20 cellular contexts compared by ENCODE assay signal in genomic region chr6:7684076-7684475, GRCh38. TPM values are rescaled to one million over a fixed set of nuclear protein-coding genes. Genes with fewer than 3 reads are reported as not detected.
DNase-seq lines count a peak whose midpoint lies in the region; ATAC-seq, FAIRE-seq and TF ChIP-seq lines count a peak whose summit lies in the region.
"Had no signal": no experiment of that assay in that cellular context is flagged by ENCODE, and none has a peak within 500 bp of the region (broad histone marks: within the 10 kb centered on the region; RNA-seq: fewer than 3 reads in every experiment).

No MANE protein-coding gene starts in this region.

- H2AFZ ChIP-seq in mammary epithelial cell (ENCODE audit: low read depth, low read length) (peak overlapping the region; percentile 57), osteoblast (ENCODE audit: low read length) (peak overlapping the region; percentile 82)
- H2AFZ ChIP-seq: GM23338 had no signal

- CTCF ChIA-PET in mammary epithelial cell (lab: Charles Lee; ENCODE audit: low non-redundant PET) (no interaction called here), MCF 10A (lab: Yijun Ruan, JAX) (interaction anchor here (0.8 kb wide), 1 partner anchor 16 kb away, joined by 3 read pairs; no protein-coding TSS in a partner anchor)

- intact Hi-C loops in mammary epithelial cell (cut with micrococcal nuclease): no loop called here
- intact Hi-C loops in MCF 10A (cut with micrococcal nuclease): no loop called here

- H3K27ac ChIP-seq in mammary epithelial cell (ENCODE audit: insufficient read depth, low read depth, low read length): no peak overlapping the region
- H3K27ac ChIP-seq in coronary artery: no peak overlapping the region
- H3K27ac ChIP-seq in osteoblast (ENCODE audit: low read depth, low read length): no peak overlapping the region
- H3K27ac ChIP-seq in upper lobe of left lung: no peak overlapping the region
- H3K27ac ChIP-seq: HL-60 had no signal

- no peaks in the 10 kb centered on the region for H3K4me1 ChIP-seq in mammary epithelial cell (ENCODE audit: insufficient read depth, low read length)
- peaks cover 5% of the 10 kb centered on the region for H3K4me1 ChIP-seq in osteoblast (ENCODE audit: insufficient read depth, low read length)
- no peaks in the 10 kb centered on the region for H3K4me1 ChIP-seq in upper lobe of left lung

- no peaks in the 10 kb centered on the region for H3K27me3 Mint-ChIP-seq in MCF 10A (ENCODE audit: insufficient read depth, unreplicated experiment)

- BruUV-seq in mammary epithelial cell (replicated peaks; lab: Mats Ljungman, UMichigan) (no TSS peak), MCF 10A (replicated peaks; lab: Mats Ljungman, UMichigan) (no TSS peak)

- no peak overlapping the region for H3K9ac ChIP-seq in mammary epithelial cell (ENCODE audit: insufficient read depth, low read length)
- H3K9ac ChIP-seq: SK-N-SH had no signal

- H3K79me2 ChIP-seq in mammary epithelial cell (ENCODE audit: insufficient read depth, low read length) (no peaks in the 10 kb centered on the region), osteoblast (ENCODE audit: insufficient read depth, low read length) (no peaks in the 10 kb centered on the region)

- TF ChIP-seq CTCF in mammary epithelial cell (conservative IDR thresholded peaks at IDR 0.05 in 1 of 2, IDR thresholded peaks at IDR 0.05 in 1 of 2; ENCODE audit: extremely low read depth in 1 of 2, insufficient read depth in 1 of 2, low read depth in 1 of 2, low read length in 2 of 2) (no peak), MCF 10A (IDR thresholded peaks at IDR 0.05; ENCODE audit: unreplicated experiment) (no peak), coronary artery (IDR thresholded peaks at IDR 0.05) (no peak), osteoblast (IDR thresholded peaks at IDR 0.05; ENCODE audit: extremely low read depth, low read depth, low read length) (no peak), upper lobe of left lung (IDR thresholded peaks at IDR 0.05) (no peak)

- no peaks in the 10 kb centered on the region for H3K9me3 Mint-ChIP-seq in MCF 10A (ENCODE audit: unreplicated experiment)
- H3K9me3 Mint-ChIP-seq: GM23338 had no signal

- no peak overlapping the region for H3K4me2 ChIP-seq in mammary epithelial cell (ENCODE audit: insufficient read depth, low read depth, low read length)
- H3K4me2 ChIP-seq in osteoblast (ENCODE audit: insufficient read depth, low read length): no peak overlapping the region
- H3K4me2 ChIP-seq: GM23338, SK-N-SH had no signal

- TF ChIP-seq POLR2A in upper lobe of left lung (IDR thresholded peaks at IDR 0.05): no peak

- H3K9me3 ChIP-seq in mammary epithelial cell (replicated peaks; ENCODE audit: insufficient read depth, low read length): no peaks in the 10 kb centered on the region
- no peaks in the 10 kb centered on the region for H3K9me3 ChIP-seq in osteoblast (ENCODE audit: low read depth, low read length)
- H3K9me3 ChIP-seq in upper lobe of left lung: no peaks in the 10 kb centered on the region
- H3K9me3 ChIP-seq: SK-N-SH had no signal

- WGBS in mammary epithelial cell (ENCODE audit: low coverage, missing lambda C conversion rate): 12% methylated on average over 1 of the region's 1 CpG
- WGBS in upper lobe of left lung, 2 donors: 69 to 71% methylated on average over 1 of the region's 1 CpG

- ATAC-seq in HG03432 (IDR thresholded peaks at IDR 0.05; ENCODE audit: unreplicated experiment): no peak
- ATAC-seq in upper lobe of left lung (ENCODE audit: low FRiP score in 2 of 2): no peak

- no peaks in the 10 kb centered on the region for H3K4me1 Mint-ChIP-seq in MCF 10A (ENCODE audit: insufficient read depth, unreplicated experiment)
- H3K4me1 Mint-ChIP-seq: CD8-positive, alpha-beta memory T cell had no signal

- POLR2A ChIA-PET in MCF 10A (lab: Yijun Ruan, JAX): interaction anchor here (1.3 kb wide), 1 partner anchor 11 kb away, joined by 5 read pairs; no protein-coding TSS in a partner anchor

- in situ Hi-C loops in mammary epithelial cell (cut with MboI; ENCODE audit: low sequenced_read_pairs in 2 of 2): no loop called here

- no peak for DNase-seq in mammary epithelial cell
- DNase-seq in MCF 10A (ENCODE audit: unreplicated experiment): no peak
- DNase-seq in RCC 7860 (ENCODE audit: low spot score): peak; percentile 54
- peak; percentile 7 for DNase-seq in coronary artery (ENCODE audit: low spot score)
- DNase-seq in osteoblast (ENCODE audit: insufficient read length, low spot score, missing footprints): peak; percentile 73
- DNase-seq in upper lobe of left lung: no peak
- DNase-seq in activated effector memory CD4-positive, alpha-beta T cell treated with anti-CD3 and anti-CD28 coated beads, Interleukin-2, amount 50 U/mL, for 16 hours: no peak
- DNase-seq: Calu3; CD8-positive, alpha-beta memory T cell; HCEC 1CT; KG1; NCI-H1694; NCI-H446 treated with DMSO at 0.1 percent for 48 hours; NCI-H526 treated with DMSO at 0.1 percent for 48 hours; SIG-M5; SK-N-SH had no signal

- H3K27ac Mint-ChIP-seq in MCF 10A (ENCODE audit: low read depth, unreplicated experiment): no peak overlapping the region
- H3K27ac Mint-ChIP-seq: CD8-positive, alpha-beta memory T cell; GM23338 had no signal

- H3K4me3 Mint-ChIP-seq in MCF 10A (ENCODE audit: unreplicated experiment): no peak overlapping the region
- H3K4me3 Mint-ChIP-seq: CD8-positive, alpha-beta memory T cell; GM23338 had no signal

- no peak overlapping the region for H3K4me3 ChIP-seq in mammary epithelial cell (replicated peaks in 1 of 3; ENCODE audit: insufficient read depth in 1 of 3, low read depth in 2 of 3, low read length in 3 of 3)
- no peak overlapping the region for H3K4me3 ChIP-seq in coronary artery
- no peak overlapping the region for H3K4me3 ChIP-seq in osteoblast (ENCODE audit: insufficient read depth, low read length)
- H3K4me3 ChIP-seq in upper lobe of left lung: no peak overlapping the region
- H3K4me3 ChIP-seq: GM23338 had no signal

- H3K27me3 ChIP-seq in mammary epithelial cell (ENCODE audit: insufficient read depth, low read length) (no peaks in the 10 kb centered on the region), osteoblast (ENCODE audit: insufficient read depth, low read length) (no peaks in the 10 kb centered on the region), upper lobe of left lung (no peaks in the 10 kb centered on the region)

- H3K36me3 ChIP-seq in mammary epithelial cell (ENCODE audit: insufficient read depth, low read length): no peaks in the 10 kb centered on the region
- no peaks in the 10 kb centered on the region for H3K36me3 ChIP-seq in osteoblast (ENCODE audit: insufficient read depth, low read length)
- H3K36me3 ChIP-seq in upper lobe of left lung: no peaks in the 10 kb centered on the region

- H3K36me3 Mint-ChIP-seq in MCF 10A (ENCODE audit: insufficient read depth, unreplicated experiment): no peaks in the 10 kb centered on the region
- H3K36me3 Mint-ChIP-seq: CD8-positive, alpha-beta memory T cell had no signal

- dilution Hi-C loops in mammary epithelial cell (cut with HindIII; ENCODE audit: low sequenced_read_pairs): no loop called here

- TF ChIP-seq EP300 in upper lobe of left lung (IDR thresholded peaks at IDR 0.05): no peak

- no peaks in the 10 kb centered on the region for H4K20me1 ChIP-seq in mammary epithelial cell (ENCODE audit: insufficient read depth, low read length)
- no peaks in the 10 kb centered on the region for H4K20me1 ChIP-seq in osteoblast (ENCODE audit: insufficient read depth, low read length)

- FAIRE-seq in RCC 7860 (lab: Jason Lieb, UNC): no peak

RNA-seq across cellular contexts. Expression of gene BMP6, which starts 41.8 kb away (rescaled TPM):
- total RNA-seq in mammary epithelial cell (1 to 10 TPM in 1 of 2 donors, under 1 TPM in 1; 0.33 to 1.2 TPM), MCF 10A (2022) (0.12 and 0.56 TPM in 2 replicates), osteoblast (0.59 and 0.72 TPM in 2 replicates), upper lobe of left lung (10 to 100 TPM in 2 of 6 donors, 1 to 10 TPM in 4; 1.0 to 25.4 (median 5.2) TPM)
- 4.2 TPM for polyA plus RNA-seq in mammary epithelial cell
- polyA minus RNA-seq in mammary epithelial cell: 12.1 TPM
- total RNA-seq: CD8-positive, alpha-beta memory T cell; HT-29 had no signal
- polyA plus RNA-seq: CD8-positive, alpha-beta memory T cell; SK-N-SH had no signal

Comparison
In these comparisons a context has a peak if more than half of its experiments do, and no peak if none do; other contexts are left out.
1. DNase-seq: peak in RCC 7860 (single experiment), coronary artery (single experiment) and osteoblast (single experiment); none in mammary epithelial cell (single experiment), MCF 10A (single experiment), upper lobe of left lung (0 of 2) and activated effector memory CD4-positive, alpha-beta T cell treated with anti-CD3 and anti-CD28 coated beads, Interleukin-2, amount 50 U/mL, for 16 hours (single experiment).